In the genomic region with DNA sequence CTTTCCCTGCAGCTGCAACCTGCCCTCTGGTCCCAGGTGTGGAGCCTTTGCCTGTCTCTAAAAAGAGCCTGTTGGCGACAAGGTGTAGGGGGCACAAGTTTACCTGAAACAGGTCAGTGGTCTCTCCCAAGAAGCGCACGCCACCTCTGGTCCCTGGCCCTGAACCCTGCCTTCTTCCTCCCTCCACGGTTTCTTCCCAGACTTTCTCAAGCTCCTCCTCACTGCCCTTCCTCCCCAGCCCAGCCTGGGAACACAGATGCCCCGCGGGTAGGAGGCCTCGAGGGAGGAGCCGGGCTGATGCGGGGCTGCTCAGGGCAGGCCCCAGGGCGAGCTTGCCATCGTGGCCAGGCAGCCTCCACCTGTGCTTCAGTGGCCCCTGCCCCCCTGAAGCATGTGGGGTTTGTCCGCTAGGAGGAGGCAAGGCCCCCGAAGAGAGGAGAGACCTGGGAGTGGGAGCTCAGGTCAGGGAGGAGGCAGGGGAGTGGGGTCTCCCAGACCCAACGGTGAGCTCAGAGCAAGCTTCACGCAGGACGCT, we compare ENCODE assay signal across 20 cellular contexts.
DNase-seq lines count a peak whose midpoint lies in the region; ATAC-seq and TF ChIP-seq lines count a peak whose summit lies in the region.
"Had no signal": no experiment of that assay in that cellular context is flagged by ENCODE, and none has a peak within 500 bp of the region (broad histone marks: within the 10 kb centered on the region; RNA-seq: fewer than 3 reads in every experiment).

No MANE protein-coding gene starts in this region.

- TF ChIP-seq CTCF in brain (conservative IDR thresholded peaks at IDR 0.05): no peak
- TF ChIP-seq CTCF in smooth muscle cell (IDR thresholded peaks at IDR 0.05; ENCODE audit: borderline replicate concordance, insufficient read depth, poor library complexity, severe bottlenecking): no peak

- H3K27ac ChIP-seq in HUES6 (ENCODE audit: low read depth, low read length): 0 out of 2 replicates have a peak overlapping the region, but pooled peaks have one; percentile 49
- H3K27ac ChIP-seq in layer of hippocampus (ENCODE audit: low read depth, low read length): peak overlapping the region; percentile 38
- H3K27ac ChIP-seq in smooth muscle cell (ENCODE audit: low read depth): peak overlapping the region; percentile 87

- H3K4me1 Mint-ChIP-seq in brain: peaks cover 57% of the 10 kb centered on the region

- H3K27me3 ChIP-seq in HUES6 (ENCODE audit: control insufficient read depth, insufficient read depth, low read length) (no peaks in the 10 kb centered on the region), layer of hippocampus (ENCODE audit: control insufficient read depth, insufficient read depth, low read length) (no peaks in the 10 kb centered on the region), smooth muscle cell (ENCODE audit: low read depth) (no peaks in the 10 kb centered on the region)
- H3K27me3 ChIP-seq: ascending aorta, right atrium auricular region had no signal

- H2AFZ ChIP-seq in smooth muscle cell (ENCODE audit: low read depth): no peak overlapping the region

- H3K4me1 ChIP-seq in HUES6 (ENCODE audit: control insufficient read depth, insufficient read depth, low read length) (peaks cover 35% of the 10 kb centered on the region), smooth muscle cell (ENCODE audit: low read depth) (peaks cover 33% of the 10 kb centered on the region)
- H3K4me1 ChIP-seq: HAP-1 had no signal

- no peaks in the 10 kb centered on the region for H4K20me1 ChIP-seq in smooth muscle cell (ENCODE audit: low read depth)

- peaks cover 13% of the 10 kb centered on the region for H3K79me2 ChIP-seq in smooth muscle cell (ENCODE audit: low read depth)

- DNase-seq in smooth muscle cell (lab: John Stamatoyannopoulos, UW; ENCODE audit: unreplicated experiment) (no peak), DMS53 (lab: John Stamatoyannopoulos, UW) (no peak), SW480 (ENCODE audit: low spot score) (no peak), NCI-H226 (no peak)
- DNase-seq: activated CD8-positive, alpha-beta memory T cell treated with anti-CD3 and anti-CD28 coated beads for 24 hours; activated naive CD4-positive, alpha-beta T cell treated with anti-CD3 and anti-CD28 coated beads, Interleukin-2, amount 50 U/mL, for 16 hours; activated T-cell treated with anti-CD3 and anti-CD28 coated beads, Interleukin-2, amount 50 U/mL, for 48 hours; DND-41; NCI-H1092; NCI-H2081 treated with DMSO at 0.1 percent for 48 hours; NCI-H510A; occipital lobe; stimulated activated CD4-positive, alpha-beta T cell treated with anti-CD3 and anti-CD28 coated beads, Interleukin-15, amount 100 ng/mL, for 24 hours had no signal

- no peak for ATAC-seq in GM19397 (IDR thresholded peaks at IDR 0.05; ENCODE audit: unreplicated experiment)

- H3F3A ChIP-seq in smooth muscle cell (ENCODE audit: low read depth): peaks cover 17% of the 10 kb centered on the region

- peak overlapping the region in 4 of 5 experiments; percentile 14 to 96 (median 66) for H3K27ac Mint-ChIP-seq in brain

- H3K27me3 Mint-ChIP-seq in brain: peaks cover 2% of the 10 kb centered on the region

- H3K36me3 ChIP-seq in HUES6 (ENCODE audit: control insufficient read depth, insufficient read depth, low read length) (no peaks in the 10 kb centered on the region; the same call in 1 of the 2 replicates), smooth muscle cell (ENCODE audit: low read depth) (no peaks in the 10 kb centered on the region)
- H3K36me3 ChIP-seq: HAP-1 had no signal

- H3K9me3 Mint-ChIP-seq in brain: peaks cover 0 to 7% (median 6%) of the 10 kb centered on the region in 5 experiments

- no peak overlapping the region for H3K4me2 ChIP-seq in smooth muscle cell

- H3K9me3 ChIP-seq in HUES6 (ENCODE audit: control insufficient read depth, insufficient read depth, low read depth, low read length) (no peaks in the 10 kb centered on the region; the same call in 1 of the 2 replicates), smooth muscle cell (replicated peaks; ENCODE audit: low read depth) (no peaks in the 10 kb centered on the region)
- H3K9me3 ChIP-seq: ascending aorta, HAP-1, right atrium auricular region had no signal

- H3K9ac ChIP-seq in HUES6 (ENCODE audit: low read length) (no peak overlapping the region), smooth muscle cell (ENCODE audit: low read depth) (peak overlapping the region; percentile 60)

- H3K4me3 ChIP-seq in HUES6 (ENCODE audit: low read depth, low read length): no peak overlapping the region
- H3K4me3 ChIP-seq in smooth muscle cell: no peak overlapping the region
- H3K4me3 ChIP-seq: ascending aorta, HAP-1, right atrium auricular region had no signal

- peak overlapping the region in 1 of 5 experiments; percentile 55 for H3K4me3 Mint-ChIP-seq in brain

- peaks cover 37% of the 10 kb centered on the region for H3K36me3 Mint-ChIP-seq in brain

- WGBS in smooth muscle cell (ENCODE audit: low lambda C conversion rate): 54% methylated on average over 16 of the region's 16 CpGs
